In the genomic region with DNA sequence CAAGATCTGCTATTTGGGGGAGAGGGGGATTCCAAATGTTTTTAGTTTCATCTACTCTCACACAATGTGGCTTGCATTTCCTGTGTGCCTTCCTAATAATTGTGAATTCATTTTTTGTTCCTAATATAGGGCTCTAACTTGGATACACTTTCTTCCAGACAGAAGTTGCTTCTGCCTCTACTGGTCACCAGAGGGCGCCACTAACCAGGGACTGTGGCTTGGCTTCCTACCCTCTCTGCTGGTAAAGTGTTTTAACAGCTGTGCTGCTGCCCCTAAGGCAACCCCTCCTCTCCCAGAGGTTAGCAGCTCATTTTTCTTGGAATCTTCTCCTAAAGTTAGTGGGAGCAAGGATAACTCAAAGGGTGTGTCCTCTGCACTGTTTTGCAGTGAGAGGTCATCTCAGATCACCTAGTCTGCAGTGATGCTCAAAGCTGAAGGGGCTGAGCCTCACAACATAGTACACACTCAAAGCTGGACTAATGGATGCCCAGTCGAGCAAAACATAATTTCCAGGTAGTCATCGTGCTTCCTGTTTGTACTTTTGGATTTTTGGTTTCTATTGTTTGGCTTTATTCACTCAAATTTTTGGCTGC, we compare ENCODE assay signal across 8 cellular contexts. TPM values are rescaled to one million over a fixed set of nuclear protein-coding genes. Genes with fewer than 3 reads are reported as not detected.
DNase-seq lines count a peak whose midpoint lies in the region; ATAC-seq, FAIRE-seq and TF ChIP-seq lines count a peak whose summit lies in the region.

No MANE protein-coding gene starts in this region.

- H3K27ac ChIP-seq in DOHH2 (ENCODE audit: low read depth, low read length): no peak overlapping the region

- H4K20me1 ChIP-seq in DOHH2 (ENCODE audit: control insufficient read depth, insufficient read depth, low read depth, low read length): no peaks in the 10 kb centered on the region

- intact Hi-C loops in left colon (cut with DNase I, micrococcal nuclease): no loop called here

- TF ChIP-seq CTCF in DOHH2 (IDR thresholded peaks at IDR 0.05; ENCODE audit: low read depth, low read length, poor library complexity, severe bottlenecking) (peak; percentile 93), WI38 (IDR thresholded peaks at IDR 0.05; ENCODE audit: low read depth, low read length) (peak; percentile 68)

- no peaks in the 10 kb centered on the region for H3K9me2 ChIP-seq in DOHH2 (replicated peaks; ENCODE audit: control insufficient read depth, low read length)

- H3K4me3 ChIP-seq in DOHH2 (ENCODE audit: low read length) (no peak overlapping the region), WI38 (ENCODE audit: low read depth, low read length) (no peak overlapping the region)

- H3F3A ChIP-seq in DOHH2 (ENCODE audit: control insufficient read depth, insufficient read depth): no peaks in the 10 kb centered on the region

- peak; percentile 46 for FAIRE-seq in HTR-8/SVneo (lab: Jason Lieb, UNC)

- peak; percentile 60 for ATAC-seq in left colon
- ATAC-seq in HG03565 (IDR thresholded peaks at IDR 0.05; ENCODE audit: unreplicated experiment): no peak

- H3K36me3 ChIP-seq in DOHH2 (ENCODE audit: control insufficient read depth, low read length): no peaks in the 10 kb centered on the region

- no peak overlapping the region for H3K4me2 ChIP-seq in DOHH2 (ENCODE audit: low read length)

- H3K79me2 ChIP-seq in DOHH2 (ENCODE audit: control insufficient read depth, low read length): no peaks in the 10 kb centered on the region

- no peaks in the 10 kb centered on the region for H3K4me1 ChIP-seq in DOHH2 (ENCODE audit: control insufficient read depth, low read length)

- DNase-seq in HTR-8/SVneo (ENCODE audit: insufficient read length, low spot score) (peak; percentile 45), left colon (peak in 1 of 2 donors; percentile 44), NCI-H446 (lab: John Stamatoyannopoulos, UW) (no peak), GM19240 (ENCODE audit: insufficient read length, low spot score) (no peak), NCI-H1436 treated with DMSO at 0.1 percent for 48 hours (lab: John Stamatoyannopoulos, UW) (no peak)

- peaks cover 4% of the 10 kb centered on the region for H3K9me3 ChIP-seq in DOHH2 (ENCODE audit: control insufficient read depth, insufficient read depth, low read length)

- H3K27me3 ChIP-seq in DOHH2 (ENCODE audit: control insufficient read depth, low read length): peaks cover 3% of the 10 kb centered on the region; the same call in 1 of the 2 replicates

RNA-seq across cellular contexts. Expression of a gene that starts 5.0 kb away (rescaled TPM):
- total RNA-seq in left colon: not detected
